9 cellular contexts compared by ENCODE assay signal in the genomic region with DNA sequence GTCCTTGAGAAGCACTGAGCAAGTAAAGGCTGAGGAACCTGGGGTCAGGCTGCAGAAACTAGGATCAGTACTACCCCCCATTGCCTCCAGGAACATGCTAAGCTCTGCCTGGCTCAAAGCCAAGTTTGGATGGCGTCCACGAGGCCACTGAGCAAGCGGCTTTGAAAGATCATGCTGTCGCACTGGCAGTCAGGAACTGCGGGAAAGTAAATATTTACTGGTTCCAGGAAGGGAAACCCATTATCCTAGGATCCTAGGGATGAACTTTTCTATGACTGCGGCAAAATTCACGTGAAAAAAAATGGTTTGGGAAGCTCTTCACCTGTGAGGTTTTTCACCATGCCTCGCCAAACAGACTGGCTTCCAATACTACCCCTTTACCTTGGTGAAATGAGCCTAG.
A peak's percentile ranks its signal among the peaks of the same experiment; 100 is the strongest.
DNase-seq lines count a peak whose midpoint lies in the region; ATAC-seq and TF ChIP-seq lines count a peak whose summit lies in the region.
"Had no signal": no experiment of that assay in that cellular context is flagged by ENCODE, and none has a peak within 500 bp of the region (broad histone marks: within the 10 kb centered on the region; RNA-seq: fewer than 3 reads in every experiment).

No MANE protein-coding gene starts in this region.

- no peak overlapping the region for H3K9ac ChIP-seq in MM.1S (ENCODE audit: low read length)

- 0 out of 2 replicates have a peak overlapping the region, but pooled peaks have one; percentile 5 for H3K4me2 ChIP-seq in MM.1S (ENCODE audit: low read depth, low read length)
- H3K4me2 ChIP-seq in osteoblast (ENCODE audit: insufficient read depth, low read length) = no peak overlapping the region

- H3K36me3 ChIP-seq in MM.1S (replicated peaks; ENCODE audit: insufficient read depth, low read length) (no peaks in the 10 kb centered on the region), thoracic aorta (no peaks in the 10 kb centered on the region), osteoblast (ENCODE audit: insufficient read depth, low read length) (no peaks in the 10 kb centered on the region)

- peaks cover 13% of the 10 kb centered on the region for H3K4me1 ChIP-seq in MM.1S (ENCODE audit: low read length)
- peaks cover 4% of the 10 kb centered on the region for H3K4me1 ChIP-seq in right cardiac atrium (ENCODE audit: control insufficient read depth, insufficient read depth, low read length)
- peaks cover 5 to 20% of the 10 kb centered on the region in 2 donors for H3K4me1 ChIP-seq in thoracic aorta (ENCODE audit: control insufficient read depth in 1 of 2, low read depth in 2 of 2)
- H3K4me1 ChIP-seq in osteoblast (ENCODE audit: insufficient read depth, low read length) = no peaks in the 10 kb centered on the region

- H3K9me2 ChIP-seq in MM.1S (replicated peaks; ENCODE audit: insufficient read depth, low read length) = no peaks in the 10 kb centered on the region

- H3K79me2 ChIP-seq in MM.1S (ENCODE audit: low read length) (no peaks in the 10 kb centered on the region), osteoblast (ENCODE audit: insufficient read depth, low read length) (no peaks in the 10 kb centered on the region)

- DNase-seq in MM.1S (no peak), SHP77 (lab: John Stamatoyannopoulos, UW) (peak; percentile 87 to 92), right cardiac atrium (peak; percentile 77 to 90 (median 78)), thoracic aorta (ENCODE audit: low spot score) (peak; percentile 21), osteoblast (ENCODE audit: insufficient read length, low spot score, missing footprints) (no peak), NCI-H2171 treated with DMSO at 0.1 percent for 48 hours (lab: John Stamatoyannopoulos, UW) (no peak)
- DNase-seq: naive thymus-derived CD4-positive, alpha-beta T cell had no signal

- H3K27ac ChIP-seq in MM.1S (ENCODE audit: low read length) (no peak overlapping the region), right cardiac atrium (ENCODE audit: low read length) (no peak overlapping the region), thoracic aorta (no peak overlapping the region), osteoblast (ENCODE audit: low read depth, low read length) (no peak overlapping the region)

- H3K27me3 ChIP-seq in MM.1S (replicated peaks; ENCODE audit: insufficient read depth, low read length) = no peaks in the 10 kb centered on the region
- no peaks in the 10 kb centered on the region for H3K27me3 ChIP-seq in right cardiac atrium (ENCODE audit: control insufficient read depth, insufficient read depth)
- H3K27me3 ChIP-seq in thoracic aorta (replicated peaks; ENCODE audit: insufficient read depth) = no peaks in the 10 kb centered on the region
- H3K27me3 ChIP-seq in osteoblast (ENCODE audit: insufficient read depth, low read length) = peaks cover 23% of the 10 kb centered on the region

- no peaks in the 10 kb centered on the region for H3F3A ChIP-seq in MM.1S (ENCODE audit: insufficient read depth, low read length)

- H3K9me3 ChIP-seq in MM.1S (replicated peaks; ENCODE audit: insufficient read depth, low read length) (no peaks in the 10 kb centered on the region), right cardiac atrium (ENCODE audit: control insufficient read depth, low read length) (no peaks in the 10 kb centered on the region), thoracic aorta (no peaks in the 10 kb centered on the region), osteoblast (ENCODE audit: low read depth, low read length) (no peaks in the 10 kb centered on the region)

- H3K4me3 ChIP-seq in MM.1S (ENCODE audit: low read length) (no peak overlapping the region), right cardiac atrium (ENCODE audit: low read length) (no peak overlapping the region), thoracic aorta (no peak overlapping the region), osteoblast (ENCODE audit: insufficient read depth, low read length) (no peak overlapping the region)

- H2AFZ ChIP-seq in MM.1S (ENCODE audit: low read length) (no peak overlapping the region), osteoblast (ENCODE audit: low read length) (no peak overlapping the region)

- H4K20me1 ChIP-seq in MM.1S (ENCODE audit: insufficient read depth, low read length) (no peaks in the 10 kb centered on the region), osteoblast (ENCODE audit: insufficient read depth, low read length) (no peaks in the 10 kb centered on the region)

- intact Hi-C loops in right cardiac atrium (cut with DNase I) = no loop called here

- TF ChIP-seq CTCF in MM.1S (IDR thresholded peaks at IDR 0.05; ENCODE audit: low read length) (no peak), thoracic aorta (IDR thresholded peaks at IDR 0.05) (peak; percentile 15), osteoblast (IDR thresholded peaks at IDR 0.05; ENCODE audit: extremely low read depth, low read depth, low read length) (no peak)

- peak; percentile 79 to 86 for ATAC-seq in right cardiac atrium
- no peak for ATAC-seq in thoracic aorta (ENCODE audit: insufficient number of reproducible peaks, low FRiP score, low read depth)
- ATAC-seq in esophagus mucosa = no peak
- ATAC-seq in GM21515 (IDR thresholded peaks at IDR 0.05; ENCODE audit: unreplicated experiment) = no peak
- ATAC-seq: naive thymus-derived CD4-positive, alpha-beta T cell had no signal

- 29% methylated on average over 8 of the region's 8 CpGs for WGBS in right cardiac atrium

Comparison
In these comparisons a context has a peak if more than half of its experiments do, and no peak if none do; other contexts are left out.
1. DNase-seq: peak in SHP77 (2 of 2), right cardiac atrium (3 of 3) and thoracic aorta (single experiment); none in MM.1S (single experiment), osteoblast (single experiment) and NCI-H2171 treated with DMSO at 0.1 percent for 48 hours (single experiment).
2. ATAC-seq: peak in right cardiac atrium (2 of 2); none in thoracic aorta (single experiment), esophagus mucosa (single experiment) and GM21515 (single experiment).